ENCODE assay signal across 34 cellular contexts in the genomic region with DNA sequence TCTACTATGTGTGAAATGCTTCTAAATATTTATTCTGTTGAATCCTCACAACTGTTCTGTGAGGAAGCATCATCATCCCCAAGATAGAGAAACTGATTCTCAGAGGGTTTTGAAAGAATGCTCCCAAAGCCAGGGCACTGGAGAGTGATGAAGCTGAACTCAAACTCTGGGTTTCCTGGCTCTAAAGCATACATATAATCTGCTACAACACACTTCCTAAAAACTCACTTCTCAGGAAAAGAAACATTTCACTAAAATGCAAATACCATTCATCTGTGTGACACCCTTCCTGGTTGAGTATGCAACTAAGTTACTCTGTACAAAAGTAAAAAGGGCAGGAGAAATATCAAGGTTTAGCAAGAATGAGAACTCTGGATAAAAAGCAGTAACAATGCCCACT. TPM values are rescaled to one million over a fixed set of nuclear protein-coding genes. Genes with fewer than 3 reads are reported as not detected.
"Had no signal": no experiment of that assay in that cellular context is flagged by ENCODE, and none has a peak within 500 bp of the region (broad histone marks: within the 10 kb centered on the region; RNA-seq: fewer than 3 reads in every experiment).

No MANE protein-coding gene starts in this region.

- H3K27me3 ChIP-seq: breast epithelium, gastroesophageal sphincter, stomach, tibial artery, upper lobe of right lung had no signal

- H3K27me3 Mint-ChIP-seq: activated CD4-positive, alpha-beta memory T cell treated with anti-CD3 and anti-CD28 coated beads, Interleukin-2, amount 10 ng/mL, durations not matched to agents 7 days and 5 days; activated CD4-positive, alpha-beta T cell treated with anti-CD3 and anti-CD28 coated beads, Interleukin-2, amount 10 ng/mL, durations not matched to agents 24 days and 14 days; activated T-cell treated with anti-CD3 and anti-CD28 coated beads, Interleukin-2, amount 50 U/mL, for 24 hours; activated T-helper 17 cell treated with anti-CD3 and anti-CD28 coated beads, Interleukin-2, amount 50 U/mL, for 72 hours; dendritic cell treated with granulocyte-macrophage colony-stimulating factor and Interleukin-4, amounts not matched to agents 40 ng/mL and 50 ng/mL, for 4 days; natural killer cell treated with Interleukin-12 subunit alpha and Interleukin-12 subunit beta and Interleukin-15 and Interleukin-18, amount 100 ng/mL, for 72 hours; progenitor cell of endocrine pancreas; stimulated activated naive B cell treated with anti-CD40 and anti-IgM and Interleukin-4, amounts not matched to agents 10 μg/mL and 1 μg/mL and 100 μg/mL, for 72 hours; T-helper 17 cell had no signal

- DNase-seq: activated CD4-positive, alpha-beta memory T cell treated with anti-CD3 and anti-CD28 coated beads, Interleukin-2, amount 10 ng/mL, durations not matched to agents 7 days and 5 days; activated CD4-positive, alpha-beta T cell treated with anti-CD3 and anti-CD28 coated beads, Interleukin-2, amount 10 ng/mL, durations not matched to agents 24 days and 14 days; activated CD4-positive, CD25-positive, alpha-beta regulatory T cell treated with anti-CD3 and anti-CD28 coated beads, Interleukin-2, amount 50 U/mL, for 72 hours; activated CD8-positive, alpha-beta memory T cell treated with anti-CD3 and anti-CD28 coated beads, Interleukin-2, amount 50 U/mL, for 48 hours; activated gamma-delta T cell treated with Interleukin-2 at 50 U/mL for 16 hours; activated naive CD4-positive, alpha-beta T cell treated with anti-CD3 and anti-CD28 coated beads, Interleukin-2, amount 50 U/mL, for 16 hours; activated T-cell treated with anti-CD3 and anti-CD28 coated beads, Interleukin-2, amount 50 U/mL, for 24 hours; amniotic stem cell; central memory CD4-positive, alpha-beta T cell; effector memory CD4-positive, alpha-beta T cell; head of caudate nucleus; hypothalamus; immature natural killer cell; kidney glomerular epithelial cell; lower lobe of right lung; mesendoderm; mucosa of descending colon; retina; stimulated activated CD4-positive, alpha-beta T cell treated with anti-CD3 and anti-CD28 coated beads, Interleukin-15, amount 100 ng/mL, for 24 hours; stimulated activated CD4-positive, alpha-beta T cell treated with anti-CD3 and anti-CD28 coated beads, Interleukin-2, amount 100 ng/mL, for 24 hours; stimulated activated naive B cell treated with anti-CD40 and anti-IgM and Interleukin-4, amounts not matched to agents 10 μg/mL and 1 μg/mL and 100 μg/mL, for 72 hours; stomach; T-helper 17 cell; T1000; tibial artery; upper lobe of right lung had no signal

- H3K9me3 Mint-ChIP-seq: activated CD4-positive, alpha-beta memory T cell treated with anti-CD3 and anti-CD28 coated beads, Interleukin-2, amount 10 ng/mL, durations not matched to agents 7 days and 5 days; activated CD4-positive, alpha-beta T cell treated with anti-CD3 and anti-CD28 coated beads, Interleukin-2, amount 10 ng/mL, durations not matched to agents 24 days and 14 days; activated T-cell treated with anti-CD3 and anti-CD28 coated beads, Interleukin-2, amount 50 U/mL, for 24 hours; activated T-helper 17 cell treated with anti-CD3 and anti-CD28 coated beads, Interleukin-2, amount 50 U/mL, for 72 hours; dendritic cell treated with granulocyte-macrophage colony-stimulating factor and Interleukin-4, amounts not matched to agents 40 ng/mL and 50 ng/mL, for 4 days; natural killer cell treated with Interleukin-12 subunit alpha and Interleukin-12 subunit beta and Interleukin-15 and Interleukin-18, amount 100 ng/mL, for 72 hours; stimulated activated naive B cell treated with anti-CD40 and anti-IgM and Interleukin-4, amounts not matched to agents 10 μg/mL and 1 μg/mL and 100 μg/mL, for 72 hours had no signal

- H3K4me1 ChIP-seq: breast epithelium had no signal

- H3K27ac Mint-ChIP-seq: activated CD4-positive, alpha-beta memory T cell treated with anti-CD3 and anti-CD28 coated beads, Interleukin-2, amount 10 ng/mL, durations not matched to agents 7 days and 5 days; activated CD4-positive, alpha-beta T cell treated with anti-CD3 and anti-CD28 coated beads, Interleukin-2, amount 10 ng/mL, durations not matched to agents 24 days and 14 days; activated T-cell treated with anti-CD3 and anti-CD28 coated beads, Interleukin-2, amount 50 U/mL, for 24 hours; activated T-helper 17 cell treated with anti-CD3 and anti-CD28 coated beads, Interleukin-2, amount 50 U/mL, for 72 hours; dendritic cell treated with granulocyte-macrophage colony-stimulating factor and Interleukin-4, amounts not matched to agents 40 ng/mL and 50 ng/mL, for 4 days; immature natural killer cell; natural killer cell treated with Interleukin-12 subunit alpha and Interleukin-12 subunit beta and Interleukin-15 and Interleukin-18, amount 100 ng/mL, for 72 hours; progenitor cell of endocrine pancreas; stimulated activated naive B cell treated with anti-CD40 and anti-IgM and Interleukin-4, amounts not matched to agents 10 μg/mL and 1 μg/mL and 100 μg/mL, for 72 hours; T-helper 17 cell had no signal

- H3K9me3 ChIP-seq: breast epithelium, gastroesophageal sphincter, lower lobe of right lung, mucosa of descending colon, stomach, tibial artery, upper lobe of right lung had no signal

- H3K4me1 Mint-ChIP-seq: activated CD4-positive, alpha-beta memory T cell treated with anti-CD3 and anti-CD28 coated beads, Interleukin-2, amount 10 ng/mL, durations not matched to agents 7 days and 5 days; activated CD4-positive, alpha-beta T cell treated with anti-CD3 and anti-CD28 coated beads, Interleukin-2, amount 10 ng/mL, durations not matched to agents 24 days and 14 days; activated T-helper 17 cell treated with anti-CD3 and anti-CD28 coated beads, Interleukin-2, amount 50 U/mL, for 72 hours; immature natural killer cell; T-helper 17 cell had no signal

- ATAC-seq: activated T-helper 17 cell treated with anti-CD3 and anti-CD28 coated beads, Interleukin-2, amount 50 U/mL, for 72 hours; gastroesophageal sphincter; left lobe of liver; lower lobe of right lung; mucosa of descending colon; natural killer cell treated with Interleukin-12 subunit alpha and Interleukin-12 subunit beta and Interleukin-15 and Interleukin-18, amount 100 ng/mL, for 72 hours; T-helper 17 cell had no signal

- H3K4me3 ChIP-seq: breast epithelium, gastroesophageal sphincter, lower lobe of right lung, mucosa of descending colon, stomach, tibial artery, upper lobe of right lung had no signal

- H3K27ac ChIP-seq: breast epithelium, lower lobe of right lung, stomach, tibial artery, upper lobe of right lung had no signal

- H3K36me3 ChIP-seq: breast epithelium, gastroesophageal sphincter, lower lobe of right lung, stomach, tibial artery, upper lobe of right lung had no signal

- H3K4me3 Mint-ChIP-seq: activated CD4-positive, alpha-beta memory T cell treated with anti-CD3 and anti-CD28 coated beads, Interleukin-2, amount 10 ng/mL, durations not matched to agents 7 days and 5 days; activated CD4-positive, alpha-beta T cell treated with anti-CD3 and anti-CD28 coated beads, Interleukin-2, amount 10 ng/mL, durations not matched to agents 24 days and 14 days; activated T-cell treated with anti-CD3 and anti-CD28 coated beads, Interleukin-2, amount 50 U/mL, for 24 hours; activated T-helper 17 cell treated with anti-CD3 and anti-CD28 coated beads, Interleukin-2, amount 50 U/mL, for 72 hours; dendritic cell treated with granulocyte-macrophage colony-stimulating factor and Interleukin-4, amounts not matched to agents 40 ng/mL and 50 ng/mL, for 4 days; immature natural killer cell; natural killer cell treated with Interleukin-12 subunit alpha and Interleukin-12 subunit beta and Interleukin-15 and Interleukin-18, amount 100 ng/mL, for 72 hours; stimulated activated naive B cell treated with anti-CD40 and anti-IgM and Interleukin-4, amounts not matched to agents 10 μg/mL and 1 μg/mL and 100 μg/mL, for 72 hours; T-helper 17 cell had no signal

- H3K36me3 Mint-ChIP-seq: immature natural killer cell; natural killer cell treated with Interleukin-12 subunit alpha and Interleukin-12 subunit beta and Interleukin-15 and Interleukin-18, amount 100 ng/mL, for 72 hours; stimulated activated naive B cell treated with anti-CD40 and anti-IgM and Interleukin-4, amounts not matched to agents 10 μg/mL and 1 μg/mL and 100 μg/mL, for 72 hours had no signal

RNA-seq across cellular contexts. Expression of a gene that starts 58.6 kb away (rescaled TPM):
- total RNA-seq: activated CD4-positive, alpha-beta memory T cell treated with anti-CD3 and anti-CD28 coated beads, Interleukin-2, amount 10 ng/mL, durations not matched to agents 7 days and 5 days; activated CD4-positive, alpha-beta T cell treated with anti-CD3 and anti-CD28 coated beads, Interleukin-2, amount 10 ng/mL, durations not matched to agents 24 days and 14 days; activated T-helper 17 cell treated with anti-CD3 and anti-CD28 coated beads, Interleukin-2, amount 50 U/mL, for 72 hours; fibroblast of villous mesenchyme; natural killer cell treated with Interleukin-12 subunit alpha and Interleukin-12 subunit beta and Interleukin-15 and Interleukin-18, amount 100 ng/mL, for 72 hours had no signal
